ENCODE assay signal across 10 cellular contexts in genomic region chr13:49214917-49215376, GRCh38. TPM values are rescaled to one million over a fixed set of nuclear protein-coding genes. Genes with fewer than 3 reads are reported as not detected.
DNase-seq lines count a peak whose midpoint lies in the region; ATAC-seq and FAIRE-seq lines count a peak whose summit lies in the region.
"Had no signal": no experiment of that assay in that cellular context is flagged by ENCODE, and none has a peak within 500 bp of the region (broad histone marks: within the 10 kb centered on the region; RNA-seq: fewer than 3 reads in every experiment).

No MANE protein-coding gene starts in this region.

- H3K36me3 Mint-ChIP-seq in effector memory CD8-positive, alpha-beta T cell (ENCODE audit: insufficient read depth) = peaks cover 7% of the 10 kb centered on the region

- no peaks in the 10 kb centered on the region for H3K9me3 ChIP-seq in small intestine (ENCODE audit: control insufficient read depth, low read depth)

- 40 to 45% (median 41%) methylated on average over 6 of the region's 6 CpGs for WGBS in small intestine, 3 donors

- peaks cover 2 to 12% of the 10 kb centered on the region in 2 donors for H3K27me3 ChIP-seq in small intestine (ENCODE audit: control insufficient read depth in 2 of 2, insufficient read depth in 2 of 2, low read length in 2 of 2)

- H3K27ac ChIP-seq in small intestine (ENCODE audit: low read depth in 1 of 2, low read length in 1 of 2) = no peak overlapping the region

- ATAC-seq in HG03159 (IDR thresholded peaks at IDR 0.05; ENCODE audit: unreplicated experiment) (peak; percentile 48), GM18870 (IDR thresholded peaks at IDR 0.05; ENCODE audit: unreplicated experiment) (no peak)
- ATAC-seq in effector memory CD8-positive, alpha-beta T cell (replicated peaks) = peak; percentile 81

- no peak overlapping the region for H3K4me3 ChIP-seq in small intestine (ENCODE audit: low read depth in 1 of 2, low read length in 2 of 2)

- H3K4me3 Mint-ChIP-seq in effector memory CD8-positive, alpha-beta T cell = no peak overlapping the region

- H3K4me1 ChIP-seq in small intestine (ENCODE audit: control insufficient read depth in 2 of 2, insufficient read depth in 1 of 2, low read depth in 1 of 2, low read length in 1 of 2) = no peaks in the 10 kb centered on the region

- intact Hi-C loops in posterior vena cava (cut with DNase I) = no loop called here

- peaks cover 8 to 17% of the 10 kb centered on the region in 2 donors for H3K4me1 Mint-ChIP-seq in effector memory CD8-positive, alpha-beta T cell (ENCODE audit: low read depth in 2 of 2)

- DNase-seq in NCI-H748 (lab: John Stamatoyannopoulos, UW; ENCODE audit: unreplicated experiment) = peak; percentile 39
- no peak for DNase-seq in NCI-H748 treated with DMSO at 0.1 percent for 48 hours (lab: John Stamatoyannopoulos, UW)
- peak in 3 of 5 donors; percentile 21 to 74 (median 21) for DNase-seq in T-helper 1 cell
- peak in 1 of 3 experiments; percentile 14 for DNase-seq in effector memory CD8-positive, alpha-beta T cell
- DNase-seq in small intestine = peak; percentile 50
- no peak for DNase-seq in posterior vena cava (ENCODE audit: low spot score)

- H3K36me3 ChIP-seq in small intestine (ENCODE audit: control insufficient read depth in 2 of 2, insufficient read depth in 2 of 2, low read length in 2 of 2) = no peaks in the 10 kb centered on the region

- H3K27me3 Mint-ChIP-seq in effector memory CD8-positive, alpha-beta T cell = peaks cover 37 to 39% of the 10 kb centered on the region in 2 donors

- H3K9me3 Mint-ChIP-seq in effector memory CD8-positive, alpha-beta T cell = no peaks in the 10 kb centered on the region

- no peak for FAIRE-seq in small intestine (lab: Jason Lieb, UNC)

- H3K27ac Mint-ChIP-seq in effector memory CD8-positive, alpha-beta T cell = peak overlapping the region; percentile 11 to 22

RNA-seq across cellular contexts. Expression of gene MLNR, which starts 5.2 kb away (rescaled TPM):
- not detected for polyA plus RNA-seq in small intestine
- not detected for total RNA-seq in posterior vena cava
- total RNA-seq: activated CD8-positive, alpha-beta memory T cell treated with anti-CD3 and anti-CD28 coated beads for 36 hours had no signal
- polyA plus RNA-seq: neural cell had no signal

RNA-seq across cellular contexts. Expression of gene CDADC1, which starts 32.8 kb away (rescaled TPM):
- polyA plus RNA-seq in small intestine = 1 to 10 TPM; 3.2 to 4.3 (median 3.4) TPM
- 10 to 100 TPM; 10.5 to 10.9 TPM for total RNA-seq in posterior vena cava

Comparison
In these comparisons a context has a peak if more than half of its experiments do, and no peak if none do; other contexts are left out.
1. DNase-seq: peak in NCI-H748 (single experiment), T-helper 1 cell (3 of 5) and small intestine (single experiment); none in NCI-H748 treated with DMSO at 0.1 percent for 48 hours (single experiment) and posterior vena cava (single experiment).